ENCODE assay signal across 1 cellular context in genomic region chr4:113921089-113921842, GRCh38.
A peak's percentile ranks its signal among the peaks of the same experiment; 100 is the strongest.
TF ChIP-seq lines count a peak whose summit lies in the region.

No MANE protein-coding gene starts in this region.

TF ChIP-seq in HepG2, 621 proteins besides CTCF, POLR2A, EP300 and RAD21:
- 0 out of 2 replicates have a peak, but pooled peaks have one; percentile 35 for TF ChIP-seq MAFF (IDR thresholded peaks at IDR 0.05; ENCODE audit: low read depth, low read length)
- no peak for TF ChIP-seq ZBTB14 (CRISPR knock-in tag; IDR thresholded peaks at IDR 0.05)
- TF ChIP-seq ZSCAN30 (CRISPR knock-in tag; IDR thresholded peaks at IDR 0.05): no peak
- peak in 1 of 2 experiments; percentile 49; a peak in 3 of 4 replicates for TF ChIP-seq MAFK (conservative IDR thresholded peaks at IDR 0.05 in 1 of 2, IDR thresholded peaks at IDR 0.05 in 1 of 2; ENCODE audit: low read length in 2 of 2)
